Comparison of ENCODE assay signal across 31 cellular contexts in the genomic region with DNA sequence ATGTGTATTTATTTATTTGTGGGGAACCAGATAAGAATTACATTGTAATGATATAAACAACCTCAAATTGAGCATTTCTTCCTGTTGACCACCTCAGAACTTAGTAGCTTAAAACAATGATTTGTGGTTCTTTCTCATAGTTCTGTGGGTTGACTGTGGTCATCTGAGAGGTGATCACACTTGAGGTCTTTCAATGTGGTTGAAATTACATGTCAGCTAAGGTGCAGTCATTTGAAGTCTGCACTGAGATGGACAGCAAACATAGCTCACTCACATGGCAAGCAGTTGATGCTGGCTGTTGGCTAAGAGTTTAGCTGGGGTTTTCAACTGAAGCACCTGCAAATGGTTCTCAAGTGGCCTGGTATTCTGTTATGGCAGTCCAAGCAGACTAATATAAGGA.
"Had no signal": no experiment of that assay in that cellular context is flagged by ENCODE, and none has a peak within 500 bp of the region (broad histone marks: within the 10 kb centered on the region; RNA-seq: fewer than 3 reads in every experiment).

No MANE protein-coding gene starts in this region.

- DNase-seq: Karpas-422, MM.1S, MV-4-11, NCI-H1092, NCI-H1105, NCI-H1417 treated with DMSO at 0.1 percent for 48 hours, NCI-H1436 treated with DMSO at 0.1 percent for 48 hours, NCI-H1694 treated with DMSO at 0.1 percent for 48 hours, NCI-H187 treated with DMSO at 0.1 percent for 48 hours, NCI-H2029, NCI-H2081, NCI-H2171 treated with DMSO at 0.1 percent for 48 hours, NCI-H2227 treated with DMSO at 0.1 percent for 48 hours, NCI-H345, NCI-H446, NCI-H510A treated with DMSO at 0.1 percent for 48 hours, NCI-H524 treated with DMSO at 0.1 percent for 48 hours, NCI-H69, NCI-H748 treated with DMSO at 0.1 percent for 48 hours, NCI-H82, PC-9, SHP77, SIG-M5, SJCRH30, T-cell had no signal

- H3K9me3 ChIP-seq: SJCRH30 had no signal

- H3K27me3 ChIP-seq: SJCRH30 had no signal

- ATAC-seq: Panc1, Right ventricle myocardium inferior, SK-N-SH treated with all-trans-retinoic acid at 6 μM for 48 hours, T-cell had no signal

- FAIRE-seq: RCC 7860 had no signal

- H3K4me2 ChIP-seq: PC-9 had no signal

- H3K27ac ChIP-seq: PC-9, RWPE1, SJCRH30, SK-N-MC had no signal

- H3K4me1 ChIP-seq: SJCRH30 had no signal

- H3K4me3 ChIP-seq: PC-9, SJCRH30, SK-N-MC had no signal

- H2AFZ ChIP-seq: PC-9 had no signal

- H3K36me3 ChIP-seq: SJCRH30 had no signal
